ENCODE assay signal across 15 cellular contexts in genomic region chr1:83102630-83103071, GRCh38.
A peak's percentile ranks its signal among the peaks of the same experiment; 100 is the strongest.
DNase-seq lines count a peak whose midpoint lies in the region; ATAC-seq, FAIRE-seq and TF ChIP-seq lines count a peak whose summit lies in the region.
"Had no signal": no experiment of that assay in that cellular context is flagged by ENCODE, and none has a peak within 500 bp of the region (broad histone marks: within the 10 kb centered on the region; RNA-seq: fewer than 3 reads in every experiment).

No MANE protein-coding gene starts in this region.

- FAIRE-seq in GM12891 (lab: Jason Lieb, UNC) = no peak
- FAIRE-seq: HepG2 had no signal

- DNase-seq in ELF-1 (ENCODE audit: low read depth, low spot score) (peak; percentile 15), NCI-H2029 treated with DMSO at 0.1 percent for 48 hours (lab: John Stamatoyannopoulos, UW) (peak; percentile 89), adipocyte (ENCODE audit: low read depth) (peak; percentile 32), mesothelial cell of epicardium (ENCODE audit: low spot score in 2 of 2, unreplicated experiment in 2 of 2) (no peak), 8988T (no peak), GM12891 (ENCODE audit: insufficient read length, low spot score) (no peak), SKM-1 treated with dmso at 0.1 percent for 144 hours (lab: John Stamatoyannopoulos, UW; ENCODE audit: unreplicated experiment) (no peak)
- DNase-seq: activated B cell treated with CpG ODN at 0.5 μM for 24 hours, dermis blood vessel endothelial cell, DMS 273 treated with DMSO at 0.1 percent for 48 hours, GOT3, upper lobe of right lung had no signal

- H3K9me3 ChIP-seq in adipocyte (ENCODE audit: control insufficient read depth, low read length) = no peaks in the 10 kb centered on the region
- H3K9me3 ChIP-seq: neutrophil, upper lobe of right lung had no signal

- H3K4me1 Mint-ChIP-seq in mesothelial cell of epicardium = peaks cover 33% of the 10 kb centered on the region
- H3K4me1 Mint-ChIP-seq: activated B cell treated with CpG ODN at 0.5 μM for 24 hours had no signal

- no peaks in the 10 kb centered on the region for H3K36me3 Mint-ChIP-seq in mesothelial cell of epicardium

- TF ChIP-seq CTCF in mesothelial cell of epicardium (IDR thresholded peaks at IDR 0.05; ENCODE audit: unreplicated experiment) = no peak

- H3K27me3 Mint-ChIP-seq in mesothelial cell of epicardium (ENCODE audit: low read depth) = no peaks in the 10 kb centered on the region
- H3K27me3 Mint-ChIP-seq: activated B cell treated with CpG ODN at 0.5 μM for 24 hours had no signal

- peak overlapping the region; percentile 14 for H3K27ac Mint-ChIP-seq in mesothelial cell of epicardium
- H3K27ac Mint-ChIP-seq: activated B cell treated with CpG ODN at 0.5 μM for 24 hours had no signal

- H3K4me1 ChIP-seq in adipocyte (ENCODE audit: control insufficient read depth, insufficient read depth, low read length) = no peaks in the 10 kb centered on the region
- H3K4me1 ChIP-seq: upper lobe of right lung had no signal

- no peaks in the 10 kb centered on the region for H3K36me3 ChIP-seq in adipocyte (ENCODE audit: control insufficient read depth, insufficient read depth, low read length, severe bottlenecking)
- H3K36me3 ChIP-seq: neutrophil, upper lobe of right lung had no signal

- no peaks in the 10 kb centered on the region for H3K27me3 ChIP-seq in adipocyte (replicated peaks; ENCODE audit: control insufficient read depth, insufficient read depth, low read length)
- H3K27me3 ChIP-seq: neutrophil, upper lobe of right lung had no signal

- H3K9me3 Mint-ChIP-seq in mesothelial cell of epicardium = no peaks in the 10 kb centered on the region
- H3K9me3 Mint-ChIP-seq: activated B cell treated with CpG ODN at 0.5 μM for 24 hours had no signal

- H3K4me3 Mint-ChIP-seq in mesothelial cell of epicardium = no peak overlapping the region
- H3K4me3 Mint-ChIP-seq: activated B cell treated with CpG ODN at 0.5 μM for 24 hours had no signal

- H3K9ac ChIP-seq in adipocyte (ENCODE audit: low read length) = no peak overlapping the region

- no peak for ATAC-seq in HG02884 (IDR thresholded peaks at IDR 0.05; ENCODE audit: unreplicated experiment)
- ATAC-seq: HepG2, upper lobe of right lung had no signal

- TF ChIP-seq POLR2A in GM12891 (IDR thresholded peaks at IDR 0.05; ENCODE audit: low read depth, low read length) = no peak

- no peak overlapping the region for H3K4me3 ChIP-seq in adipocyte (ENCODE audit: low read length)
- H3K4me3 ChIP-seq: upper lobe of right lung had no signal

TF ChIP-seq in GM12891, 5 proteins besides CTCF, POLR2A, EP300 and RAD21:
- TF ChIP-seq POLR2AphosphoS5 (IDR thresholded peaks at IDR 0.05; ENCODE audit: low read depth, low read length) (no peak), POU2F2 (IDR thresholded peaks at IDR 0.05; ENCODE audit: low read depth, low read length) (no peak), TAF1 (IDR thresholded peaks at IDR 0.05; ENCODE audit: low read depth, low read length) (no peak), SPI1 (IDR thresholded peaks at IDR 0.05; ENCODE audit: low read depth, low read length) (no peak), PAX5 (IDR thresholded peaks at IDR 0.05; ENCODE audit: insufficient read depth, low read length, severe bottlenecking) (no peak)

Comparison
In these comparisons a context has a peak if more than half of its experiments do, and no peak if none do; other contexts are left out.
1. DNase-seq: peak in ELF-1 (single experiment), NCI-H2029 treated with DMSO at 0.1 percent for 48 hours (single experiment) and adipocyte (single experiment); none in mesothelial cell of epicardium (0 of 2), 8988T (single experiment), GM12891 (single experiment) and SKM-1 treated with dmso at 0.1 percent for 144 hours (single experiment).